In the genomic region with DNA sequence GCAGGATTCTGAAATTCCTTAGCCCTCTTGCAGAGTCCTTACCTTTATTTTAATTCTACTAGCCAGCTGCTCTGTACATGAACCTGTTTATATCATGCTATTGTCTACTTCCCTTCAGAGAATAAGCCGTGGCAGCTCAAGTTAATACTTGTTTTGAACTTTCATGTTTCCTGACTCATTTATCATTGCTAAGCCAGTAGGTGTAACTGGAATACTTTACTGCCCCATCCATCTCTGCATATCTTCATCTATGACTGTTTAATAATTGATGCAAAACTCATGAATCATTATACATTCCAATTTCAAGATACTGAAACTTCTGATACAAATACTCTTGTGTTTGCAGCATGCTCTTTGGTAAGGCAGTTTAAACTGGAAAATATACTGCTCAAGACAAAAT, we compare ENCODE assay signal across 1 cellular context.
TF ChIP-seq lines count a peak whose summit lies in the region.

No MANE protein-coding gene starts in this region.

TF ChIP-seq in GM23338, 12 proteins besides CTCF, POLR2A, EP300 and RAD21:
- TF ChIP-seq CREB1 (CRISPR knock-in tag; IDR thresholded peaks at IDR 0.05; ENCODE audit: low read depth) (no peak), JUNB (IDR thresholded peaks at IDR 0.05; ENCODE audit: unreplicated experiment) (no peak), ZNF462 (CRISPR knock-in tag; IDR thresholded peaks at IDR 0.05) (no peak), EZH2phosphoT487 (IDR thresholded peaks at IDR 0.05; ENCODE audit: unreplicated experiment) (no peak), ETS1 (IDR thresholded peaks at IDR 0.05) (no peak), ZNF331 (CRISPR knock-in tag; IDR thresholded peaks at IDR 0.05; ENCODE audit: low read depth) (no peak), STAT1 (IDR thresholded peaks at IDR 0.05; ENCODE audit: unreplicated experiment) (no peak), ZNF114 (CRISPR knock-in tag; IDR thresholded peaks at IDR 0.05) (no peak), POLR2AphosphoS5 (IDR thresholded peaks at IDR 0.05; ENCODE audit: low read depth) (no peak), EZH2 (IDR thresholded peaks at IDR 0.05; ENCODE audit: low read depth, unreplicated experiment) (no peak), NANOG (IDR thresholded peaks at IDR 0.05; ENCODE audit: borderline replicate concordance) (no peak), REST (IDR thresholded peaks at IDR 0.05; ENCODE audit: unreplicated experiment) (no peak)
